In genomic region chr19:35643255-35644205, GRCh38 we compare ENCODE assay signal across 8 cellular contexts. TPM values are rescaled to one million over a fixed set of nuclear protein-coding genes. Genes with fewer than 3 reads are reported as not detected.
DNase-seq lines count a peak whose midpoint lies in the region; ATAC-seq, FAIRE-seq and TF ChIP-seq lines count a peak whose summit lies in the region.

No MANE protein-coding gene starts in this region.

- H3K4me1 ChIP-seq in HepG2 (ENCODE audit: insufficient read depth, low read length), result peaks cover 53% of the 10 kb centered on the region

- no peaks in the 10 kb centered on the region for H3K27me3 Mint-ChIP-seq in activated CD4-positive, alpha-beta T cell treated with anti-CD3 and anti-CD28 coated beads, Interleukin-2, amount 10 ng/mL, durations not matched to agents 24 days and 14 days

- H3K36me3 Mint-ChIP-seq in activated CD4-positive, alpha-beta T cell treated with anti-CD3 and anti-CD28 coated beads, Interleukin-2, amount 10 ng/mL, durations not matched to agents 24 days and 14 days (ENCODE audit: low read depth), result no peaks in the 10 kb centered on the region

- intact Hi-C loops in activated CD4-positive, alpha-beta T cell treated with anti-CD3 and anti-CD28 coated beads, Interleukin-2, amount 10 ng/mL, durations not matched to agents 24 days and 14 days (cut with micrococcal nuclease), result loop anchor here (1.0 to 2.0 kb wide), 3 partner anchors 67 to 97 kb away; no protein-coding TSS in a partner anchor
- intact Hi-C loops in HepG2 (cut with micrococcal nuclease; ENCODE audit: unreplicated experiment), result loop anchor here (10.0 kb wide), 1 partner anchor 89 kb away; no protein-coding TSS in a partner anchor

- peaks cover 38% of the 10 kb centered on the region for H3K4me1 Mint-ChIP-seq in activated CD4-positive, alpha-beta T cell treated with anti-CD3 and anti-CD28 coated beads, Interleukin-2, amount 10 ng/mL, durations not matched to agents 24 days and 14 days

- POLR2A ChIA-PET in HepG2 (lab: Yijun Ruan, JAX), result interaction anchor here (0.7 to 4.8 kb wide), 15 partner anchors 11 to 236 kb away, joined by 3 to 44 read pairs (median 4); partner anchors contain the start of genes HAUS5, PSENEN, RBM42 and U2AF1L4

- DNase-seq in NCI-H1417 (lab: John Stamatoyannopoulos, UW) (peak; percentile 86 to 89 (median 86)), NCI-H1417 treated with DMSO at 0.1 percent for 48 hours (lab: John Stamatoyannopoulos, UW) (no peak), NCI-H460 (ENCODE audit: extremely low read depth, low read depth) (peak; percentile 81), coronary artery (ENCODE audit: low spot score) (peak; percentile 89), HepG2 (ENCODE audit: low spot score) (peak; percentile 77)
- peak; percentile 95 for DNase-seq in activated CD4-positive, alpha-beta T cell treated with anti-CD3 and anti-CD28 coated beads, Interleukin-2, amount 10 ng/mL, durations not matched to agents 24 days and 14 days
- DNase-seq in stimulated activated CD4-positive, alpha-beta T cell treated with anti-CD3 and anti-CD28 coated beads, Interleukin-4, amount 100 ng/mL, for 24 hours, result peak; percentile 79

- TF ChIP-seq CTCF in coronary artery (IDR thresholded peaks at IDR 0.05) (no peak), HepG2 (CRISPR knock-in tag; IDR thresholded peaks at IDR 0.05) (peak; percentile 55)

- ATAC-seq in HG03108 (IDR thresholded peaks at IDR 0.05; ENCODE audit: unreplicated experiment) (peak; percentile 28), HepG2 (peak; percentile 57)

- peak overlapping the region; percentile 7 for H2AFZ ChIP-seq in HepG2 (ENCODE audit: low read length)

- no peaks in the 10 kb centered on the region; a peak in 1 of 5 replicates for H3K27me3 ChIP-seq in HepG2 (ENCODE audit: control insufficient read depth in 1 of 2, insufficient read depth in 2 of 2, low read length in 2 of 2)

- H3K9me3 ChIP-seq in HepG2 (ENCODE audit: low read length), result no peaks in the 10 kb centered on the region

- H3K4me3 ChIP-seq in coronary artery (peak overlapping the region; percentile 90), HepG2 (replicated peaks in 1 of 3; ENCODE audit: insufficient read depth in 1 of 3, low read depth in 2 of 3, low read length in 3 of 3) (peak overlapping the region; percentile 66 to 81 (median 70))

- TSS peak; percentile 43 for BruUV-seq in HepG2 (replicated peaks; lab: Mats Ljungman, UMichigan)

- FAIRE-seq in HepG2 (lab: Jason Lieb, UNC), result peak; percentile 37

- no peaks in the 10 kb centered on the region for H4K20me1 ChIP-seq in HepG2 (ENCODE audit: insufficient read depth, low read length)

- peak overlapping the region; percentile 75 for H3K9ac ChIP-seq in HepG2 (ENCODE audit: insufficient read depth, low read depth, low read length)

- H3K9me3 Mint-ChIP-seq in activated CD4-positive, alpha-beta T cell treated with anti-CD3 and anti-CD28 coated beads, Interleukin-2, amount 10 ng/mL, durations not matched to agents 24 days and 14 days, result no peaks in the 10 kb centered on the region

- in situ Hi-C loops in HepG2 (cut with HindIII; ENCODE audit: extremely low pct_ligation_motif_present, low pct_unique_long_range_greater_than_20kb), result loop anchor here (5.0 kb wide), 1 partner anchor 96 kb away; the partner anchor contains the start of gene TMEM147

- peak overlapping the region; percentile 97 for H3K4me2 ChIP-seq in HepG2 (ENCODE audit: low read depth, low read length)

- 3% methylated on average over 43 of the region's 69 CpGs for WGBS in HepG2 (ENCODE audit: low lambda C conversion rate)

- peaks cover 5% of the 10 kb centered on the region for H3K79me2 ChIP-seq in HepG2 (ENCODE audit: insufficient read depth, low read length)

- H3K27ac ChIP-seq in coronary artery (peak overlapping the region; percentile 81 to 95), HepG2 (ENCODE audit: extremely low read length, insufficient read depth, low read length) (peak overlapping the region; percentile 79)

- no peaks in the 10 kb centered on the region for H3K36me3 ChIP-seq in HepG2 (replicated peaks in 1 of 2; ENCODE audit: control insufficient read depth in 1 of 2, insufficient read depth in 2 of 2, low read length in 2 of 2)

- TF ChIP-seq RAD21 in HepG2 (CRISPR knock-in tag; IDR thresholded peaks at IDR 0.05), result peak; percentile 68

- TF ChIP-seq POLR2A in HepG2 (IDR thresholded peaks at IDR 0.05; ENCODE audit: insufficient read depth in 1 of 2, low read depth in 2 of 2, low read length in 2 of 2), result peak in 1 of 2 experiments; percentile 86; a peak in 2 of 4 replicates

- TF ChIP-seq EP300 in HepG2 (IDR thresholded peaks at IDR 0.05; ENCODE audit: low read depth in 2 of 2, low read length in 2 of 2) (peak in 1 of 2 experiments; percentile 26; a peak in 1 of 4 replicates), HepG2 (CRISPR knock-in tag; IDR thresholded peaks at IDR 0.05; ENCODE audit: borderline replicate concordance) (peak; percentile 49)

- H3K4me3 Mint-ChIP-seq in activated CD4-positive, alpha-beta T cell treated with anti-CD3 and anti-CD28 coated beads, Interleukin-2, amount 10 ng/mL, durations not matched to agents 24 days and 14 days, result peak overlapping the region; percentile 82

- peak overlapping the region; percentile 86 for H3K27ac Mint-ChIP-seq in activated CD4-positive, alpha-beta T cell treated with anti-CD3 and anti-CD28 coated beads, Interleukin-2, amount 10 ng/mL, durations not matched to agents 24 days and 14 days

- CTCF ChIA-PET in HepG2 (lab: Yijun Ruan, JAX; ENCODE audit: low intra/inter-chr PET ratio, low total read pairs), result interaction anchor here (1.1 to 1.4 kb wide), 2 partner anchors 74 to 88 kb away, joined by 3 to 4 read pairs; partner anchors contain the start of gene KMT2B

RNA-seq across cellular contexts. Expression of gene ETV2, which starts 2.0 kb away (rescaled TPM):
- 0.30 TPM in 1 of 2 replicates, not detected in the other for total RNA-seq in NCI-H460 (2014; rRNA removed; shearing (Covaris generic))
- 3.8 and 9.0 TPM in 2 replicates for polyA plus RNA-seq in NCI-H460 (2014; cell fraction: nucleus; rRNA removed)
- 0.93 and 1.1 TPM in 2 replicates for total RNA-seq in activated CD4-positive, alpha-beta T cell treated with anti-CD3 and anti-CD28 coated beads, Interleukin-2, amount 10 ng/mL, durations not matched to agents 24 days and 14 days
- 0.20 and 0.46 TPM in 2 replicates for total RNA-seq in HepG2 (2016; rRNA removed; fragmentation: Illumina TruSeq; extraction: Trizol)
- total RNA-seq in HepG2 (2016; cell fraction: cytosol; rRNA removed; fragmentation: Illumina TruSeq; extraction: Trizol; ENCODE audit: low read depth), result 0.40 and 0.71 TPM in 2 replicates
- 0.52 and 0.63 TPM in 2 replicates for total RNA-seq in HepG2 (2016; cell fraction: insoluble cytoplasmic fraction; rRNA removed; fragmentation: Illumina TruSeq; extraction: Trizol)
- 0.43 and 1.0 TPM in 2 replicates for total RNA-seq in HepG2 (2016; cell fraction: membrane; rRNA removed; fragmentation: Illumina TruSeq; extraction: Trizol)
- 0.60 TPM in 1 of 2 replicates, not detected in the other for total RNA-seq in HepG2 (2016; cell fraction: nucleus; rRNA removed; fragmentation: Illumina TruSeq; extraction: Trizol)
- 0.07 and 0.18 TPM in 2 replicates for polyA plus RNA-seq in HepG2 (2011; rRNA removed)
- 0.19 and 0.35 TPM in 2 replicates for polyA plus RNA-seq in HepG2 (2011; cell fraction: cytosol; rRNA removed)
- polyA plus RNA-seq in HepG2 (2011; cell fraction: nucleus; rRNA removed), result not detected in 2 replicates
- 0.21 TPM in 1 of 2 replicates, not detected in the other for polyA plus RNA-seq in HepG2 (2012)
- 2.2 and 2.4 TPM in 2 replicates for polyA plus RNA-seq in HepG2 (2016; cell fraction: cytosol; fragmentation: Illumina TruSeq; extraction: Trizol; ENCODE audit: low read depth)
- polyA plus RNA-seq in HepG2 (2016; cell fraction: insoluble cytoplasmic fraction; fragmentation: Illumina TruSeq; extraction: Trizol; ENCODE audit: low read depth), result 0.93 and 1.0 TPM in 2 replicates
- 1.2 and 1.8 TPM in 2 replicates for polyA plus RNA-seq in HepG2 (2016; cell fraction: membrane; fragmentation: Illumina TruSeq; extraction: Trizol; ENCODE audit: low read depth)
- polyA plus RNA-seq in HepG2 (2016; cell fraction: nucleus; fragmentation: Illumina TruSeq; extraction: Trizol; ENCODE audit: insufficient read depth, low read depth), result 1.2 TPM in 1 of 2 replicates, not detected in the other
- 0.18 TPM in 1 of 2 replicates, not detected in the other for polyA minus RNA-seq in HepG2 (2011; rRNA and poly(A)+ RNA removed; ENCODE audit: low replicate concordance)
- polyA minus RNA-seq in HepG2 (2011; cell fraction: cytosol; rRNA and poly(A)+ RNA removed), result not detected in 2 replicates
- not detected in 2 replicates for polyA minus RNA-seq in HepG2 (2011; cell fraction: nucleus; rRNA and poly(A)+ RNA removed)

RNA-seq across cellular contexts. Expression of gene COX6B1, which starts 4.6 kb away (rescaled TPM):
- 297 and 343 TPM in 2 replicates for total RNA-seq in NCI-H460 (2014; rRNA removed; shearing (Covaris generic))
- 211 and 366 TPM in 2 replicates for polyA plus RNA-seq in NCI-H460 (2014; cell fraction: nucleus; rRNA removed)
- total RNA-seq in activated CD4-positive, alpha-beta T cell treated with anti-CD3 and anti-CD28 coated beads, Interleukin-2, amount 10 ng/mL, durations not matched to agents 24 days and 14 days, result 451 and 472 TPM in 2 replicates
- 487 and 598 TPM in 2 replicates for total RNA-seq in HepG2 (2016; rRNA removed; fragmentation: Illumina TruSeq; extraction: Trizol)
- total RNA-seq in HepG2 (2016; cell fraction: cytosol; rRNA removed; fragmentation: Illumina TruSeq; extraction: Trizol; ENCODE audit: low read depth), result 218 and 283 TPM in 2 replicates
- 483 and 617 TPM in 2 replicates for total RNA-seq in HepG2 (2016; cell fraction: insoluble cytoplasmic fraction; rRNA removed; fragmentation: Illumina TruSeq; extraction: Trizol)
- 247 and 299 TPM in 2 replicates for total RNA-seq in HepG2 (2016; cell fraction: membrane; rRNA removed; fragmentation: Illumina TruSeq; extraction: Trizol)
- total RNA-seq in HepG2 (2016; cell fraction: nucleus; rRNA removed; fragmentation: Illumina TruSeq; extraction: Trizol), result 178 and 186 TPM in 2 replicates
- polyA plus RNA-seq in HepG2 (2011; rRNA removed), result 469 and 481 TPM in 2 replicates
- 584 and 686 TPM in 2 replicates for polyA plus RNA-seq in HepG2 (2011; cell fraction: cytosol; rRNA removed)
- 208 and 220 TPM in 2 replicates for polyA plus RNA-seq in HepG2 (2011; cell fraction: nucleus; rRNA removed)
- 383 and 386 TPM in 2 replicates for polyA plus RNA-seq in HepG2 (2012)
- polyA plus RNA-seq in HepG2 (2016; cell fraction: cytosol; fragmentation: Illumina TruSeq; extraction: Trizol; ENCODE audit: low read depth), result 249 and 303 TPM in 2 replicates
- 687 and 740 TPM in 2 replicates for polyA plus RNA-seq in HepG2 (2016; cell fraction: insoluble cytoplasmic fraction; fragmentation: Illumina TruSeq; extraction: Trizol; ENCODE audit: low read depth)
- polyA plus RNA-seq in HepG2 (2016; cell fraction: membrane; fragmentation: Illumina TruSeq; extraction: Trizol; ENCODE audit: low read depth), result 255 and 294 TPM in 2 replicates
- polyA plus RNA-seq in HepG2 (2016; cell fraction: nucleus; fragmentation: Illumina TruSeq; extraction: Trizol; ENCODE audit: insufficient read depth, low read depth), result 319 and 339 TPM in 2 replicates
- 521 and 803 TPM in 2 replicates for polyA minus RNA-seq in HepG2 (2011; rRNA and poly(A)+ RNA removed; ENCODE audit: low replicate concordance)
- 131 and 134 TPM in 2 replicates for polyA minus RNA-seq in HepG2 (2011; cell fraction: cytosol; rRNA and poly(A)+ RNA removed)
- polyA minus RNA-seq in HepG2 (2011; cell fraction: nucleus; rRNA and poly(A)+ RNA removed), result 44.8 and 54.5 TPM in 2 replicates

RNA-seq across cellular contexts. Expression of gene RBM42, which starts 14.7 kb away (rescaled TPM):
- 72.5 and 80.0 TPM in 2 replicates for total RNA-seq in NCI-H460 (2014; rRNA removed; shearing (Covaris generic))
- polyA plus RNA-seq in NCI-H460 (2014; cell fraction: nucleus; rRNA removed), result 67.3 and 70.4 TPM in 2 replicates
- 114 and 115 TPM in 2 replicates for total RNA-seq in activated CD4-positive, alpha-beta T cell treated with anti-CD3 and anti-CD28 coated beads, Interleukin-2, amount 10 ng/mL, durations not matched to agents 24 days and 14 days
- total RNA-seq in HepG2 (2016; rRNA removed; fragmentation: Illumina TruSeq; extraction: Trizol), result 49.7 and 55.3 TPM in 2 replicates
- 6.0 and 6.9 TPM in 2 replicates for total RNA-seq in HepG2 (2016; cell fraction: cytosol; rRNA removed; fragmentation: Illumina TruSeq; extraction: Trizol; ENCODE audit: low read depth)
- total RNA-seq in HepG2 (2016; cell fraction: insoluble cytoplasmic fraction; rRNA removed; fragmentation: Illumina TruSeq; extraction: Trizol), result 47.3 and 54.7 TPM in 2 replicates
- 14.0 and 14.6 TPM in 2 replicates for total RNA-seq in HepG2 (2016; cell fraction: membrane; rRNA removed; fragmentation: Illumina TruSeq; extraction: Trizol)
- total RNA-seq in HepG2 (2016; cell fraction: nucleus; rRNA removed; fragmentation: Illumina TruSeq; extraction: Trizol), result 19.2 and 23.6 TPM in 2 replicates
- 27.2 and 30.6 TPM in 2 replicates for polyA plus RNA-seq in HepG2 (2011; rRNA removed)
- 31.2 and 46.3 TPM in 2 replicates for polyA plus RNA-seq in HepG2 (2011; cell fraction: cytosol; rRNA removed)
- 22.3 and 22.9 TPM in 2 replicates for polyA plus RNA-seq in HepG2 (2011; cell fraction: nucleus; rRNA removed)
- 29.6 and 31.8 TPM in 2 replicates for polyA plus RNA-seq in HepG2 (2012)
- 8.2 TPM in 2 replicates for polyA plus RNA-seq in HepG2 (2016; cell fraction: cytosol; fragmentation: Illumina TruSeq; extraction: Trizol; ENCODE audit: low read depth)
- polyA plus RNA-seq in HepG2 (2016; cell fraction: insoluble cytoplasmic fraction; fragmentation: Illumina TruSeq; extraction: Trizol; ENCODE audit: low read depth), result 57.8 and 72.2 TPM in 2 replicates
- 10.1 and 13.3 TPM in 2 replicates for polyA plus RNA-seq in HepG2 (2016; cell fraction: membrane; fragmentation: Illumina TruSeq; extraction: Trizol; ENCODE audit: low read depth)
- 40.6 and 42.2 TPM in 2 replicates for polyA plus RNA-seq in HepG2 (2016; cell fraction: nucleus; fragmentation: Illumina TruSeq; extraction: Trizol; ENCODE audit: insufficient read depth, low read depth)
- polyA minus RNA-seq in HepG2 (2011; rRNA and poly(A)+ RNA removed; ENCODE audit: low replicate concordance), result 29.9 and 44.8 TPM in 2 replicates
- polyA minus RNA-seq in HepG2 (2011; cell fraction: cytosol; rRNA and poly(A)+ RNA removed), result 18.9 and 20.0 TPM in 2 replicates
- 4.8 and 6.1 TPM in 2 replicates for polyA minus RNA-seq in HepG2 (2011; cell fraction: nucleus; rRNA and poly(A)+ RNA removed)

RNA-seq across cellular contexts. Expression of gene UPK1A, which starts 22.8 kb away (rescaled TPM):
- total RNA-seq in NCI-H460 (2014; rRNA removed; shearing (Covaris generic)), result 0.25 TPM in 1 of 2 replicates, not detected in the other
- not detected in 2 replicates for polyA plus RNA-seq in NCI-H460 (2014; cell fraction: nucleus; rRNA removed)
- total RNA-seq in activated CD4-positive, alpha-beta T cell treated with anti-CD3 and anti-CD28 coated beads, Interleukin-2, amount 10 ng/mL, durations not matched to agents 24 days and 14 days, result 0.77 and 0.92 TPM in 2 replicates
- not detected in 2 replicates for total RNA-seq in HepG2 (2016; rRNA removed; fragmentation: Illumina TruSeq; extraction: Trizol)
- not detected in 2 replicates for total RNA-seq in HepG2 (2016; cell fraction: cytosol; rRNA removed; fragmentation: Illumina TruSeq; extraction: Trizol; ENCODE audit: low read depth)
- total RNA-seq in HepG2 (2016; cell fraction: insoluble cytoplasmic fraction; rRNA removed; fragmentation: Illumina TruSeq; extraction: Trizol), result not detected in 2 replicates
- total RNA-seq in HepG2 (2016; cell fraction: membrane; rRNA removed; fragmentation: Illumina TruSeq; extraction: Trizol), result not detected in 2 replicates
- total RNA-seq in HepG2 (2016; cell fraction: nucleus; rRNA removed; fragmentation: Illumina TruSeq; extraction: Trizol), result not detected in 2 replicates
- 2.5 and 2.9 TPM in 2 replicates for polyA plus RNA-seq in HepG2 (2011; rRNA removed)
- polyA plus RNA-seq in HepG2 (2011; cell fraction: cytosol; rRNA removed), result 2.3 and 3.1 TPM in 2 replicates
- 1.7 and 1.8 TPM in 2 replicates for polyA plus RNA-seq in HepG2 (2011; cell fraction: nucleus; rRNA removed)
- 0.93 and 1.7 TPM in 2 replicates for polyA plus RNA-seq in HepG2 (2012)
- polyA plus RNA-seq in HepG2 (2016; cell fraction: cytosol; fragmentation: Illumina TruSeq; extraction: Trizol; ENCODE audit: low read depth), result 0.17 TPM in 1 of 2 replicates, not detected in the other
- polyA plus RNA-seq in HepG2 (2016; cell fraction: insoluble cytoplasmic fraction; fragmentation: Illumina TruSeq; extraction: Trizol; ENCODE audit: low read depth), result 0.20 TPM in 1 of 2 replicates, not detected in the other
- polyA plus RNA-seq in HepG2 (2016; cell fraction: membrane; fragmentation: Illumina TruSeq; extraction: Trizol; ENCODE audit: low read depth), result 0.14 TPM in 1 of 2 replicates, not detected in the other
- polyA plus RNA-seq in HepG2 (2016; cell fraction: nucleus; fragmentation: Illumina TruSeq; extraction: Trizol; ENCODE audit: insufficient read depth, low read depth), result not detected in 2 replicates
- polyA minus RNA-seq in HepG2 (2011; rRNA and poly(A)+ RNA removed; ENCODE audit: low replicate concordance), result 0.30 and 1.3 TPM in 2 replicates
- polyA minus RNA-seq in HepG2 (2011; cell fraction: cytosol; rRNA and poly(A)+ RNA removed), result 0.88 and 0.89 TPM in 2 replicates
- polyA minus RNA-seq in HepG2 (2011; cell fraction: nucleus; rRNA and poly(A)+ RNA removed), result 0.39 TPM in 1 of 2 replicates, not detected in the other

RNA-seq across cellular contexts. Expression of gene HAUS5, which starts 31.0 kb away (rescaled TPM):
- 8.6 and 9.9 TPM in 2 replicates for total RNA-seq in NCI-H460 (2014; rRNA removed; shearing (Covaris generic))
- 101 and 136 TPM in 2 replicates for polyA plus RNA-seq in NCI-H460 (2014; cell fraction: nucleus; rRNA removed)
- 45.8 TPM in 2 replicates for total RNA-seq in activated CD4-positive, alpha-beta T cell treated with anti-CD3 and anti-CD28 coated beads, Interleukin-2, amount 10 ng/mL, durations not matched to agents 24 days and 14 days
- 9.2 and 17.7 TPM in 2 replicates for total RNA-seq in HepG2 (2016; rRNA removed; fragmentation: Illumina TruSeq; extraction: Trizol)
- 1.0 and 1.2 TPM in 2 replicates for total RNA-seq in HepG2 (2016; cell fraction: cytosol; rRNA removed; fragmentation: Illumina TruSeq; extraction: Trizol; ENCODE audit: low read depth)
- 8.0 and 19.2 TPM in 2 replicates for total RNA-seq in HepG2 (2016; cell fraction: insoluble cytoplasmic fraction; rRNA removed; fragmentation: Illumina TruSeq; extraction: Trizol)
- total RNA-seq in HepG2 (2016; cell fraction: membrane; rRNA removed; fragmentation: Illumina TruSeq; extraction: Trizol), result 2.8 and 3.4 TPM in 2 replicates
- 21.5 and 24.6 TPM in 2 replicates for total RNA-seq in HepG2 (2016; cell fraction: nucleus; rRNA removed; fragmentation: Illumina TruSeq; extraction: Trizol)
- 10.3 and 11.1 TPM in 2 replicates for polyA plus RNA-seq in HepG2 (2011; rRNA removed)
- 2.0 and 4.0 TPM in 2 replicates for polyA plus RNA-seq in HepG2 (2011; cell fraction: cytosol; rRNA removed)
- 106 and 171 TPM in 2 replicates for polyA plus RNA-seq in HepG2 (2011; cell fraction: nucleus; rRNA removed)
- 8.5 and 13.3 TPM in 2 replicates for polyA plus RNA-seq in HepG2 (2012)
- polyA plus RNA-seq in HepG2 (2016; cell fraction: cytosol; fragmentation: Illumina TruSeq; extraction: Trizol; ENCODE audit: low read depth), result 1.4 and 1.5 TPM in 2 replicates
- 10.5 and 11.3 TPM in 2 replicates for polyA plus RNA-seq in HepG2 (2016; cell fraction: insoluble cytoplasmic fraction; fragmentation: Illumina TruSeq; extraction: Trizol; ENCODE audit: low read depth)
- 3.2 and 3.7 TPM in 2 replicates for polyA plus RNA-seq in HepG2 (2016; cell fraction: membrane; fragmentation: Illumina TruSeq; extraction: Trizol; ENCODE audit: low read depth)
- 82.3 and 83.1 TPM in 2 replicates for polyA plus RNA-seq in HepG2 (2016; cell fraction: nucleus; fragmentation: Illumina TruSeq; extraction: Trizol; ENCODE audit: insufficient read depth, low read depth)
- polyA minus RNA-seq in HepG2 (2011; rRNA and poly(A)+ RNA removed; ENCODE audit: low replicate concordance), result 4.9 and 17.6 TPM in 2 replicates
- 2.4 and 3.0 TPM in 2 replicates for polyA minus RNA-seq in HepG2 (2011; cell fraction: cytosol; rRNA and poly(A)+ RNA removed)
- polyA minus RNA-seq in HepG2 (2011; cell fraction: nucleus; rRNA and poly(A)+ RNA removed), result 11.8 and 13.6 TPM in 2 replicates
